ENCODE assay signal across 8 cellular contexts in the genomic region with DNA sequence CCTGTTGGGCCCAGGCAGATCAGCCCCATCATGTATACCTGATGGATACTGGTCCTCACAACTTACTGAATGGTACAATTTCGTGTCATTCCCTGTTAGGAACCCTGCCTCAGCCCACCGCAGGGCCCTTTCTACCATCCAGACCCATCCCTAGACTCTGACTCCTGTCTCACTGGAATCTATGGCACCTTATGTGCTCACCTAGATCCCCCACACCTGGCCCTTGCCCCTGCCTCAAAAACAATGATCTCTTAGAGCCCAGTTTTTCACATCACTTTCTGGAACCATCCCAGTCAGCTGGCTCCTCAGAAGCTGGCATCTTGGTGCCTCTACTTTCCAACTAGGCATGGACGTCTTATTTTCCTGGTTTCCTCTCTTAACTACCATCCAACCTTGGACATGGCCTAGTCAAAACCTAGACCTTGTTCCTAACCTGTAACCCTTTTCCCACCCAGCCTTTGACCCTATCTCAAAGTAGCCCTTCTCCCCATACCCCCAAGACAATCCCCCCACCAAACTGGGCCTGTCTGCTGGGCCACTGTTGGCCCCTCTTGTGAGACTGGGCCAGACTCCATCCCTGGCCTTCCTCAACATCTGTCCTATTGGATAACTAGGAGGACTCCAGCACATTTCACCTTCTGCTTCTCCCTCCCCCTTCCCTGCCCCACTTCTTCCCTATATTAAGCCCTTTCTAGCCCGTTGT. TPM values are rescaled to one million over a fixed set of nuclear protein-coding genes. Genes with fewer than 3 reads are reported as not detected.
A peak's percentile ranks its signal among the peaks of the same experiment; 100 is the strongest.
DNase-seq lines count a peak whose midpoint lies in the region; ATAC-seq, FAIRE-seq and TF ChIP-seq lines count a peak whose summit lies in the region.

No MANE protein-coding gene starts in this region.

- peak overlapping the region; percentile 22 to 89; a peak in 2 of 4 replicates for H4K8ac ChIP-seq in IMR-90 (ENCODE audit: low read depth in 2 of 2, low read length in 2 of 2)
- H4K8ac ChIP-seq in neuronal stem cell (ENCODE audit: low read depth, low read length): peak overlapping the region; percentile 17

- CTCF ChIA-PET in IMR-90 (lab: Yijun Ruan, JAX): interaction anchor here (0.9 kb wide), 1 partner anchor 181 kb away, joined by 3 read pairs; no protein-coding TSS in a partner anchor

- H2AFZ ChIP-seq in IMR-90 (replicated peaks; ENCODE audit: low read length, poor library complexity) (peak overlapping the region; percentile 100), neuronal stem cell (ENCODE audit: low read length) (peak overlapping the region; percentile 94)

- H2BK15ac ChIP-seq in IMR-90 (ENCODE audit: low read depth, low read length) (no peak overlapping the region), neuronal stem cell (ENCODE audit: low read length) (no peak overlapping the region)

- H3K4me3 ChIP-seq in BLaER1 treated with 17β-estradiol and CSF1 and Interleukin-3, amounts not matched to agents 10 nM and 100 nM: peak overlapping the region; percentile 83 to 98 (median 95)
- H3K4me3 ChIP-seq in IMR-90 (ENCODE audit: insufficient read depth, low read depth, low read length) (peak overlapping the region; percentile 84), endocrine pancreas (ENCODE audit: control insufficient read depth, insufficient read depth, low read length) (peak overlapping the region; percentile 80), neuronal stem cell (ENCODE audit: low read length in 2 of 2) (peak overlapping the region; percentile 96 to 99)

- intact Hi-C loops in IMR-90 (cut with micrococcal nuclease): no loop called here

- H4K5ac ChIP-seq in IMR-90 (ENCODE audit: low read depth, low read length): peak overlapping the region; percentile 42; the same call in 1 of the 2 replicates

- no peak overlapping the region for H2BK12ac ChIP-seq in neuronal stem cell (ENCODE audit: low read length)

- H2AK5ac ChIP-seq in IMR-90 (ENCODE audit: low read depth, low read length): peak overlapping the region; percentile 83
- peak overlapping the region; percentile 79 for H2AK5ac ChIP-seq in neuronal stem cell (ENCODE audit: low read depth, low read length)

- no peak for FAIRE-seq in frontal cortex (lab: Jason Lieb, UNC)

- no peaks in the 10 kb centered on the region for H3K27me3 ChIP-seq in BLaER1 treated with 17β-estradiol and CSF1 and Interleukin-3, amounts not matched to agents 10 nM and 100 nM
- H3K27me3 ChIP-seq in IMR-90 (ENCODE audit: control insufficient read depth, insufficient read depth, low read length) (no peaks in the 10 kb centered on the region), endocrine pancreas (ENCODE audit: control insufficient read depth, insufficient read depth, low read length) (no peaks in the 10 kb centered on the region), neuronal stem cell (ENCODE audit: control insufficient read depth in 3 of 3, insufficient read depth in 3 of 3, low read depth in 1 of 3, low read length in 3 of 3) (no peaks in the 10 kb centered on the region)

- H4K91ac ChIP-seq in IMR-90 (ENCODE audit: insufficient read depth, low read depth, low read length): peak overlapping the region; percentile 86
- H4K91ac ChIP-seq in neuronal stem cell (ENCODE audit: low read depth, low read length, poor library complexity): no peak overlapping the region

- H4K20me1 ChIP-seq in BLaER1 treated with 17β-estradiol and CSF1 and Interleukin-3, amounts not matched to agents 10 nM and 100 nM: peaks cover 18 to 58% (median 52%) of the 10 kb centered on the region in 11 experiments; a peak in 20 of 22 replicates
- peaks cover 43% of the 10 kb centered on the region for H4K20me1 ChIP-seq in IMR-90 (ENCODE audit: insufficient read depth, low read length)

- H3K14ac ChIP-seq in IMR-90 (replicated peaks; ENCODE audit: low read depth, low read length): peak overlapping the region; percentile 96
- peak overlapping the region; percentile 40 for H3K14ac ChIP-seq in neuronal stem cell (ENCODE audit: low read length)

- H3K9ac ChIP-seq in BLaER1 treated with 17β-estradiol and CSF1 and Interleukin-3, amounts not matched to agents 10 nM and 100 nM: peak overlapping the region; percentile 86 to 94 (median 90)
- peak overlapping the region; percentile 90 for H3K9ac ChIP-seq in IMR-90 (ENCODE audit: low read depth, low read length)
- H3K9ac ChIP-seq in endocrine pancreas (ENCODE audit: control insufficient read depth, insufficient read depth, low read length): peak overlapping the region; percentile 89
- peak overlapping the region; percentile 99 for H3K9ac ChIP-seq in neuronal stem cell (ENCODE audit: low read depth, low read length, poor library complexity)

- H3K4me2 ChIP-seq in BLaER1 treated with 17β-estradiol and CSF1 and Interleukin-3, amounts not matched to agents 10 nM and 100 nM: peak overlapping the region; percentile 91 to 100 (median 96)
- peak overlapping the region; percentile 97 for H3K4me2 ChIP-seq in IMR-90 (ENCODE audit: low read depth, low read length)
- peak overlapping the region; percentile 99 for H3K4me2 ChIP-seq in neuronal stem cell (ENCODE audit: insufficient read depth, low read length, poor library complexity, severe bottlenecking)

- no peaks in the 10 kb centered on the region for H3K9me3 ChIP-seq in BLaER1 treated with 17β-estradiol and CSF1 and Interleukin-3, amounts not matched to agents 10 nM and 100 nM (replicated peaks in 1 of 11)
- H3K9me3 ChIP-seq in IMR-90 (ENCODE audit: control insufficient read depth, insufficient read depth, low read length) (no peaks in the 10 kb centered on the region), endocrine pancreas (ENCODE audit: control insufficient read depth, low read length) (no peaks in the 10 kb centered on the region), neuronal stem cell (replicated peaks in 1 of 2; ENCODE audit: control insufficient read depth in 2 of 2, insufficient read depth in 1 of 2, low read depth in 1 of 2, low read length in 2 of 2) (no peaks in the 10 kb centered on the region)

- in situ Hi-C loops in IMR-90 (cut with MboI; ENCODE audit: low sequenced_read_pairs): no loop called here

- TF ChIP-seq POLR2A in IMR-90 (IDR thresholded peaks at IDR 0.05; ENCODE audit: low read depth, low read length): no peak

- POLR2A ChIA-PET in IMR-90 (lab: Charles Lee; ENCODE audit: unreplicated experiment): no interaction called here

- H2BK20ac ChIP-seq in IMR-90 (ENCODE audit: low read depth, low read length): no peak overlapping the region

- ATAC-seq in IMR-90 (ENCODE audit: low read depth): no peak

- H3K23ac ChIP-seq in IMR-90 (ENCODE audit: low read depth, low read length): peak overlapping the region; percentile 94
- H3K23ac ChIP-seq in neuronal stem cell (ENCODE audit: low read depth, low read length, poor library complexity): peak overlapping the region; percentile 86

- H2BK120ac ChIP-seq in IMR-90 (ENCODE audit: low read depth, low read length) (no peak overlapping the region), neuronal stem cell (ENCODE audit: low read depth, low read length) (no peak overlapping the region)

- DNase-seq in IMR-90 (no peak), neuronal stem cell (ENCODE audit: low spot score) (no peak), dermis blood vessel endothelial cell (no peak), NOMO-1 treated with dmso at 0.1 percent for 144 hours (lab: John Stamatoyannopoulos, UW; ENCODE audit: unreplicated experiment) (no peak), frontal cortex (ENCODE audit: low spot score in 2 of 2) (no peak)
- no peak for DNase-seq in activated effector memory CD4-positive, alpha-beta T cell treated with anti-CD3 and anti-CD28 coated beads, Interleukin-2, amount 50 U/mL, for 16 hours

- H3K56ac ChIP-seq in IMR-90 (ENCODE audit: extremely low read depth, insufficient read depth, low read length): peak overlapping the region; percentile 79

- H3K9me1 ChIP-seq in IMR-90 (ENCODE audit: insufficient read depth, low read length): peaks cover 28% of the 10 kb centered on the region

- H3K27ac ChIP-seq in BLaER1 treated with 17β-estradiol and CSF1 and Interleukin-3, amounts not matched to agents 10 nM and 100 nM: peak overlapping the region; percentile 71 to 91 (median 86); a peak in 21 of 22 replicates
- H3K27ac ChIP-seq in IMR-90 (ENCODE audit: insufficient read depth, low read length) (peak overlapping the region; percentile 92), neuronal stem cell (replicated peaks; ENCODE audit: low read length) (no peak overlapping the region)

- peaks cover 27 to 51% (median 40%) of the 10 kb centered on the region in 10 experiments for H3K4me1 ChIP-seq in BLaER1 treated with 17β-estradiol and CSF1 and Interleukin-3, amounts not matched to agents 10 nM and 100 nM
- peaks cover 19% of the 10 kb centered on the region for H3K4me1 ChIP-seq in IMR-90 (ENCODE audit: control insufficient read depth, insufficient read depth, low read length)
- H3K4me1 ChIP-seq in endocrine pancreas (ENCODE audit: control insufficient read depth, insufficient read depth, low read length): no peaks in the 10 kb centered on the region
- peaks cover 8 to 9% of the 10 kb centered on the region in 2 donors for H3K4me1 ChIP-seq in neuronal stem cell (ENCODE audit: control insufficient read depth in 2 of 2, insufficient read depth in 1 of 2, low read depth in 1 of 2, low read length in 2 of 2)

- dilution Hi-C loops in IMR-90 (cut with HindIII; ENCODE audit: low sequenced_read_pairs, unreplicated experiment): no loop called here

- H3K4ac ChIP-seq in IMR-90 (ENCODE audit: low read depth, low read length) (peak overlapping the region; percentile 93), neuronal stem cell (ENCODE audit: low read length) (no peak overlapping the region)

- TF ChIP-seq RAD21 in IMR-90 (IDR thresholded peaks at IDR 0.05; ENCODE audit: low read length): no peak

- peaks cover 12 to 46% (median 38%) of the 10 kb centered on the region in 11 experiments; a peak in 21 of 22 replicates for H3K36me3 ChIP-seq in BLaER1 treated with 17β-estradiol and CSF1 and Interleukin-3, amounts not matched to agents 10 nM and 100 nM
- H3K36me3 ChIP-seq in IMR-90 (ENCODE audit: control insufficient read depth, insufficient read depth, low read length) (peaks cover 8% of the 10 kb centered on the region), endocrine pancreas (ENCODE audit: control insufficient read depth, insufficient read depth, low read length) (no peaks in the 10 kb centered on the region), neuronal stem cell (replicated peaks in 1 of 2; ENCODE audit: control insufficient read depth in 2 of 2, insufficient read depth in 2 of 2, low read length in 2 of 2) (peaks cover 3 to 33% of the 10 kb centered on the region in 2 donors)

- no peak for TF ChIP-seq CTCF in IMR-90 (conservative IDR thresholded peaks at IDR 0.05; ENCODE audit: low read depth, low read length)

- H2AK9ac ChIP-seq in IMR-90 (replicated peaks; ENCODE audit: low read depth, low read length, poor library complexity): peak overlapping the region; percentile 98

- BruUV-seq in IMR-90 (replicated peaks; lab: Mats Ljungman, UMichigan): TSS peak; percentile 45

- 18% methylated on average over 4 of the region's 4 CpGs; no CpG with 5 or more reads in 1 of the 2 experiments for WGBS in IMR-90 (ENCODE audit: extremely low coverage in 2 of 2, insufficient read length in 1 of 2), 2 experiments
- WGBS in neuronal stem cell (ENCODE audit: extremely low coverage in 2 of 2, insufficient read length in 2 of 2, insufficient replicate concordance in 1 of 2), 2 donors: no CpG with 5 or more reads among the region's 4 CpGs

- peaks cover 15 to 51% of the 10 kb centered on the region in 2 experiments for H3K79me1 ChIP-seq in IMR-90 (ENCODE audit: low read depth in 1 of 2, low read length in 2 of 2)
- peaks cover 16% of the 10 kb centered on the region for H3K79me1 ChIP-seq in neuronal stem cell (ENCODE audit: low read depth, low read length)

- H3K18ac ChIP-seq in IMR-90 (ENCODE audit: low read depth, low read length) (no peak overlapping the region), neuronal stem cell (ENCODE audit: low read length) (peak overlapping the region; percentile 33)

- peak overlapping the region; percentile 84 for H2BK5ac ChIP-seq in IMR-90 (ENCODE audit: low read depth, low read length, poor library complexity, severe bottlenecking)
- H2BK5ac ChIP-seq in neuronal stem cell (ENCODE audit: low read length): peak overlapping the region; percentile 85

RNA-seq across cellular contexts. Expression of a gene that starts 1.0 kb away (rescaled TPM):
- total RNA-seq in IMR-90 (2012; rRNA removed) (46.7 and 53.2 TPM in 2 replicates), dermis blood vessel endothelial cell (44.9 and 74.1 TPM in 2 replicates), frontal cortex (26.1 TPM)
- polyA plus RNA-seq in IMR-90 (2012; rRNA removed): 203 and 207 TPM in 2 replicates
- polyA plus RNA-seq in IMR-90 (2012; cell fraction: cytosol; rRNA removed): 159 and 176 TPM in 2 replicates
- 138 and 153 TPM in 2 replicates for polyA plus RNA-seq in IMR-90 (2012; cell fraction: nucleus; rRNA removed; ENCODE audit: low replicate concordance)
- polyA plus RNA-seq in neuronal stem cell (2013, experiment 1 of 2): 81.6 TPM
- 82.1 TPM for polyA plus RNA-seq in neuronal stem cell (2013, experiment 2 of 2)

RNA-seq across cellular contexts. Expression of a gene that starts 40.1 kb away (rescaled TPM):
- total RNA-seq in IMR-90 (2012; rRNA removed) (not detected in 2 replicates), dermis blood vessel endothelial cell (not detected in 2 replicates), frontal cortex (not detected)
- polyA plus RNA-seq in IMR-90 (2012; rRNA removed): not detected in 2 replicates
- polyA plus RNA-seq in IMR-90 (2012; cell fraction: cytosol; rRNA removed): not detected in 2 replicates
- not detected in 2 replicates for polyA plus RNA-seq in IMR-90 (2012; cell fraction: nucleus; rRNA removed; ENCODE audit: low replicate concordance)
- polyA plus RNA-seq in neuronal stem cell (2013, experiment 1 of 2): 0.03 TPM
- 0.06 TPM for polyA plus RNA-seq in neuronal stem cell (2013, experiment 2 of 2)

RNA-seq across cellular contexts. Expression of a gene that starts 40.3 kb away (rescaled TPM):
- total RNA-seq in IMR-90 (2012; rRNA removed) (not detected in 2 replicates), dermis blood vessel endothelial cell (not detected in 2 replicates), frontal cortex (not detected)
- not detected in 2 replicates for polyA plus RNA-seq in IMR-90 (2012; rRNA removed)
- polyA plus RNA-seq in IMR-90 (2012; cell fraction: cytosol; rRNA removed): not detected in 2 replicates
- polyA plus RNA-seq in IMR-90 (2012; cell fraction: nucleus; rRNA removed; ENCODE audit: low replicate concordance): not detected in 2 replicates
- polyA plus RNA-seq in neuronal stem cell (2013, experiment 1 of 2): not detected
- not detected for polyA plus RNA-seq in neuronal stem cell (2013, experiment 2 of 2)
